18 cellular contexts compared by ENCODE assay signal in the genomic region with DNA sequence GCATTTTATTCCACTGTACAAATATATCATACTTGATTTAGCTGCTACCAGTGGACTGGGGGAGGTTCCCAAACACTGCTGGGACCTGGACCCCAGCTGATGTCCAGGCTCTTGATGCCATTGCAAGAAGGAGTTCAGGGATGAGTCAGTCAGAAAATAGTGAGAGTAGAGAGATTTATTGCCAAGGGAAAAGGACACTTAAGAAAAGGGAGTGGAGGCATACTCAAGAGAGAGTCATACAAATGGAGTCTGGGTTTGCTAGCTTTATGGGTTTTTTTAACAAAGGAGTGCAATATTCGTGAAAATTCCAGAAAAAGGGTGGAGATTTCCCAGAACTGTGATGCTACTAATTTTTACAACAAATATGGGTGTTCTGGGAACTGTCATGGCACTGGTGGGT. TPM values are rescaled to one million over a fixed set of nuclear protein-coding genes. Genes with fewer than 3 reads are reported as not detected.
A peak's percentile ranks its signal among the peaks of the same experiment; 100 is the strongest.
DNase-seq lines count a peak whose midpoint lies in the region; ATAC-seq and TF ChIP-seq lines count a peak whose summit lies in the region.
"Had no signal": no experiment of that assay in that cellular context is flagged by ENCODE, and none has a peak within 500 bp of the region (broad histone marks: within the 10 kb centered on the region; RNA-seq: fewer than 3 reads in every experiment).

No MANE protein-coding gene starts in this region.

- H3K9me2 ChIP-seq in hepatocyte (replicated peaks; ENCODE audit: insufficient read depth): no peaks in the 10 kb centered on the region

- H3K4me2 ChIP-seq in hepatocyte: no peak overlapping the region
- H3K4me2 ChIP-seq: BLaER1 treated with 17β-estradiol and CSF1 and Interleukin-3, amounts not matched to agents 10 nM and 100 nM; smooth muscle cell had no signal

- no peaks in the 10 kb centered on the region for H3K36me3 ChIP-seq in hepatocyte (replicated peaks; ENCODE audit: insufficient read depth, low read depth)
- H3K36me3 ChIP-seq: BLaER1 treated with 17β-estradiol and CSF1 and Interleukin-3, amounts not matched to agents 10 nM and 100 nM had no signal

- no peaks in the 10 kb centered on the region for H3K9me3 ChIP-seq in hepatocyte (ENCODE audit: low read depth)
- H3K9me3 ChIP-seq: BLaER1 treated with 17β-estradiol and CSF1 and Interleukin-3, amounts not matched to agents 10 nM and 100 nM had no signal

- peak; percentile 7 for ATAC-seq in sciatic nerve
- ATAC-seq in GM21447 (IDR thresholded peaks at IDR 0.05; ENCODE audit: unreplicated experiment): no peak
- ATAC-seq in HG03175 (IDR thresholded peaks at IDR 0.05; ENCODE audit: unreplicated experiment): no peak
- ATAC-seq: activated naive CD4-positive, alpha-beta T cell treated with anti-CD3 and anti-CD28 coated beads, Interleukin-2, amount 50 U/mL, for 72 hours; GM12878 had no signal

- H3K79me2 ChIP-seq in hepatocyte: peaks cover 95% of the 10 kb centered on the region

- H3K4me1 ChIP-seq in hepatocyte (ENCODE audit: insufficient read depth): no peaks in the 10 kb centered on the region
- H3K4me1 ChIP-seq: BLaER1 treated with 17β-estradiol and CSF1 and Interleukin-3, amounts not matched to agents 10 nM and 100 nM had no signal

- H4K20me1 ChIP-seq in hepatocyte (ENCODE audit: insufficient read depth, poor library complexity, severe bottlenecking): no peaks in the 10 kb centered on the region
- H4K20me1 ChIP-seq: BLaER1 treated with 17β-estradiol and CSF1 and Interleukin-3, amounts not matched to agents 10 nM and 100 nM had no signal

- H2AFZ ChIP-seq in hepatocyte: no peak overlapping the region

- POLR2A ChIA-PET in RWPE1 (lab: Yijun Ruan, JAX; ENCODE audit: low non-redundant PET): no interaction called here

- H3K27ac ChIP-seq in RWPE1 (no peak overlapping the region), hepatocyte (no peak overlapping the region)
- H3K27ac ChIP-seq: BLaER1 treated with 17β-estradiol and CSF1 and Interleukin-3, amounts not matched to agents 10 nM and 100 nM; HL-60 had no signal

- no peaks in the 10 kb centered on the region for H3K27me3 ChIP-seq in hepatocyte
- H3K27me3 ChIP-seq: BLaER1 treated with 17β-estradiol and CSF1 and Interleukin-3, amounts not matched to agents 10 nM and 100 nM had no signal

- no peak for TF ChIP-seq CTCF in RWPE1 (conservative IDR thresholded peaks at IDR 0.05; ENCODE audit: low read depth)
- no peak for TF ChIP-seq CTCF in fibroblast of mammary gland (conservative IDR thresholded peaks at IDR 0.05; ENCODE audit: control insufficient read depth, insufficient read depth, low read depth, low read length)
- TF ChIP-seq CTCF in hepatocyte (IDR thresholded peaks at IDR 0.05; ENCODE audit: poor library complexity): no peak

- H3K4me3 ChIP-seq in fibroblast of mammary gland (ENCODE audit: control insufficient read depth, low read depth, low read length): no peak overlapping the region
- no peak overlapping the region for H3K4me3 ChIP-seq in hepatocyte
- H3K4me3 ChIP-seq: BLaER1 treated with 17β-estradiol and CSF1 and Interleukin-3, amounts not matched to agents 10 nM and 100 nM; GM12878; smooth muscle cell had no signal

- intact Hi-C loops in sciatic nerve (cut with DNase I): no loop called here

- WGBS in hepatocyte (ENCODE audit: low lambda C conversion rate, missing lambda C conversion rate): 79% methylated on average over 1 of the region's 1 CpG

- DNase-seq in ELR (ENCODE audit: low read depth): peak; percentile 88
- peak; percentile 53 for DNase-seq in RWPE1 (ENCODE audit: low spot score)
- DNase-seq in fibroblast of mammary gland (ENCODE audit: low read depth): peak; percentile 95
- no peak for DNase-seq in sciatic nerve (ENCODE audit: low spot score)
- no peak for DNase-seq in SHP77 treated with DMSO at 0.1 percent for 48 hours (lab: John Stamatoyannopoulos, UW)
- no peak for DNase-seq in hepatocyte (ENCODE audit: low spot score)
- DNase-seq: activated CD4-positive, CD25-positive, alpha-beta regulatory T cell; erythroblast; NCI-H1694 treated with DMSO at 0.1 percent for 48 hours; nucleus accumbens had no signal

- CTCF ChIA-PET in RWPE1 (lab: Yijun Ruan, JAX): no interaction called here

RNA-seq across cellular contexts. Expression of gene GPC6, which starts 36.1 kb away (rescaled TPM):
- total RNA-seq in sciatic nerve: 37.8 TPM
- total RNA-seq in hepatocyte: 80.9 and 92.8 TPM in 2 replicates
- 25.8 and 26.0 TPM in 2 replicates for polyA plus RNA-seq in hepatocyte
- total RNA-seq: activated naive CD4-positive, alpha-beta T cell treated with anti-CD3 and anti-CD28 coated beads, Interleukin-2, amount 50 U/mL, for 72 hours; GM12878; OCI-LY7 had no signal

Comparison
In these comparisons a context has a peak if more than half of its experiments do, and no peak if none do; other contexts are left out.
1. DNase-seq: peak in ELR (single experiment), RWPE1 (single experiment) and fibroblast of mammary gland (single experiment); none in sciatic nerve (single experiment), SHP77 treated with DMSO at 0.1 percent for 48 hours (single experiment) and hepatocyte (single experiment).